Comparison of ENCODE assay signal across 14 cellular contexts in the genomic region with DNA sequence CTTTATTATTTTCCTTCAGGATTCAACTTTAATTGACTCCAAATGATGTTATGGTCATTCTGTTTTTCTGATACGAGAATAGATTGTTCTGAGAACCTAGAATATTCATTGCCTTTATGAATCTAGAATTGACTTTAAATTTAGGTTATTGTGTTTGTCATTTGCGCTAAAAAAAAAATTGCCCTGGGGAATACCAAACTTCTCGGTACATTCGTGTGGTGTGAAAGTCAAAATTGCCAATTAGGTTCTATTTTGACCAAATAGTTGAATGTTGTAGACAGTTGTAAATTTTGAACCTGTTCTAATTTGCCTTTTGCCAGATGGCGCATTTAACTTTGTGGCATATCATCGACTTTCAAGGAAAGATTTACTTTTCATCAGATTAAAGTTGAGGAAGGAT. TPM values are rescaled to one million over a fixed set of nuclear protein-coding genes. Genes with fewer than 3 reads are reported as not detected.
DNase-seq lines count a peak whose midpoint lies in the region; ATAC-seq, FAIRE-seq and TF ChIP-seq lines count a peak whose summit lies in the region.
"Had no signal": no experiment of that assay in that cellular context is flagged by ENCODE, and none has a peak within 500 bp of the region (broad histone marks: within the 10 kb centered on the region; RNA-seq: fewer than 3 reads in every experiment).

No MANE protein-coding gene starts in this region.

- intact Hi-C loops in GM12878 (cut with micrococcal nuclease; ENCODE audit: unreplicated experiment) = no loop called here

- in situ Hi-C loops in HAP-1 (cut with MboI; ENCODE audit: low sequenced_read_pairs) = no loop called here
- in situ Hi-C loops in GM12878 (cut with MboI) = no loop called here

- no peak for FAIRE-seq in GM12878 (lab: Jason Lieb, UNC)
- FAIRE-seq: urothelium cell line had no signal

- TF ChIP-seq EP300 in GM12878 (IDR thresholded peaks at IDR 0.05; ENCODE audit: borderline replicate concordance in 1 of 2, control insufficient read depth in 1 of 2, low read depth in 2 of 2, low read length in 2 of 2) = no peak

- CTCF ChIA-PET in GM12878 (lab: Yijun Ruan, JAX) = interaction anchor here (1.0 to 2.9 kb wide), 6 partner anchors 10 to 201 kb away, joined by 3 to 15 read pairs (median 3); partner anchors contain the start of gene ACAT2

- H3K4me1 ChIP-seq in BLaER1 treated with 17β-estradiol and CSF1 and Interleukin-3, amounts not matched to agents 10 nM and 100 nM = peaks cover 20 to 65% (median 34%) of the 10 kb centered on the region in 10 experiments; a peak in 19 of 20 replicates
- H3K4me1 ChIP-seq in HAP-1 = peaks cover 16% of the 10 kb centered on the region
- no peaks in the 10 kb centered on the region for H3K4me1 ChIP-seq in GM12878 (ENCODE audit: control insufficient read depth, insufficient read depth, low read length)

- H2AFZ ChIP-seq in GM12878 (ENCODE audit: control insufficient read depth, low read depth, low read length) = no peak overlapping the region

- H3K4me2 ChIP-seq in BLaER1 treated with 17β-estradiol and CSF1 and Interleukin-3, amounts not matched to agents 10 nM and 100 nM = peak overlapping the region; percentile 75 to 97 (median 88)
- peak overlapping the region; percentile 32 for H3K4me2 ChIP-seq in GM12878 (ENCODE audit: control insufficient read depth, insufficient read depth)

- peaks cover 70 to 79% (median 77%) of the 10 kb centered on the region in 11 experiments for H4K20me1 ChIP-seq in BLaER1 treated with 17β-estradiol and CSF1 and Interleukin-3, amounts not matched to agents 10 nM and 100 nM
- no peaks in the 10 kb centered on the region for H4K20me1 ChIP-seq in GM12878 (ENCODE audit: control insufficient read depth, insufficient read depth)

- H3K4me3 Mint-ChIP-seq in natural killer cell treated with Interleukin-12 subunit alpha and Interleukin-12 subunit beta and Interleukin-15 and Interleukin-18, amount 100 ng/mL, for 72 hours = peak overlapping the region; percentile 94

- H3K36me3 Mint-ChIP-seq in natural killer cell treated with Interleukin-12 subunit alpha and Interleukin-12 subunit beta and Interleukin-15 and Interleukin-18, amount 100 ng/mL, for 72 hours = peaks cover 8% of the 10 kb centered on the region

- no TSS peak for BruUV-seq in GM12878 (replicated peaks; lab: Mats Ljungman, UMichigan)

- SMC1A ChIA-PET in GM12878 (lab: Charles Lee; ENCODE audit: uncharacterized antibody, unreplicated experiment) = interaction anchor here (1.0 to 11.1 kb wide), 8 partner anchors 7 to 121 kb away, joined by 4 to 108 read pairs (median 8); partner anchors contain the start of genes ACAT2, MRPL18, SOD2 and TCP1

- peak overlapping the region; percentile 90 to 99 (median 94); a peak in 18 of 20 replicates for H3K4me3 ChIP-seq in BLaER1 treated with 17β-estradiol and CSF1 and Interleukin-3, amounts not matched to agents 10 nM and 100 nM
- H3K4me3 ChIP-seq in HAP-1 (peak overlapping the region; percentile 95; the same call in 1 of the 2 replicates), GM12878 (peak overlapping the region; percentile 81)

- TF ChIP-seq RAD21 in GM12878 (IDR thresholded peaks at IDR 0.05; ENCODE audit: insufficient read depth, low read depth, low read length) = no peak

- no peaks in the 10 kb centered on the region for H3K27me3 ChIP-seq in BLaER1 treated with 17β-estradiol and CSF1 and Interleukin-3, amounts not matched to agents 10 nM and 100 nM
- no peaks in the 10 kb centered on the region for H3K27me3 ChIP-seq in HAP-1 (ENCODE audit: low read depth)
- no peaks in the 10 kb centered on the region for H3K27me3 ChIP-seq in GM12878 (replicated peaks in 1 of 2; ENCODE audit: control insufficient read depth in 2 of 2, insufficient read depth in 2 of 2, low read length in 1 of 2)
- H3K27me3 ChIP-seq: adrenal gland had no signal

- peaks cover 25 to 55% (median 42%) of the 10 kb centered on the region in 11 experiments; a peak in 19 of 22 replicates for H3K36me3 ChIP-seq in BLaER1 treated with 17β-estradiol and CSF1 and Interleukin-3, amounts not matched to agents 10 nM and 100 nM
- H3K36me3 ChIP-seq in HAP-1 (replicated peaks) (peaks cover 18% of the 10 kb centered on the region), GM12878 (ENCODE audit: control insufficient read depth in 2 of 2, insufficient read depth in 2 of 2, low read length in 1 of 2) (no peaks in the 10 kb centered on the region; a peak in 1 of 4 replicates)
- H3K36me3 ChIP-seq: adrenal gland had no signal

- no peak for TF ChIP-seq CTCF in GM12878 (IDR thresholded peaks at IDR 0.05 in 2 of 3, conservative IDR thresholded peaks at IDR 0.05 in 1 of 3; ENCODE audit: control insufficient read depth in 2 of 3, extremely low read depth in 1 of 3, insufficient read depth in 1 of 3, low read depth in 3 of 3, low read length in 3 of 3)

- DNase-seq in HAP-1 (ENCODE audit: low spot score in 2 of 2) (no peak), GM12878 (ENCODE audit: low read depth, low spot score) (no peak), SKM-1 (lab: John Stamatoyannopoulos, UW; ENCODE audit: unreplicated experiment) (no peak), NCI-H510A (lab: John Stamatoyannopoulos, UW) (no peak), activated gamma-delta T cell treated with Interleukin-2 at 50 U/mL for 16 hours (no peak), nucleus accumbens (lab: John Stamatoyannopoulos, UW) (no peak)
- DNase-seq in natural killer cell treated with Interleukin-12 subunit alpha and Interleukin-12 subunit beta and Interleukin-15 and Interleukin-18, amount 100 ng/mL, for 72 hours (ENCODE audit: low spot score) = no peak
- DNase-seq: DMS53; NCI-H510A treated with DMSO at 0.1 percent for 48 hours; stimulated activated CD4-positive, alpha-beta T cell treated with anti-CD3 and anti-CD28 coated beads, Interleukin-4, amount 100 ng/mL, for 4 hours; T1000 had no signal

- peaks cover 98% of the 10 kb centered on the region for H3K79me2 ChIP-seq in GM12878 (ENCODE audit: control insufficient read depth, insufficient read depth, low read length)

- no peak for ATAC-seq in GM12878
- no peak for ATAC-seq in natural killer cell treated with Interleukin-12 subunit alpha and Interleukin-12 subunit beta and Interleukin-15 and Interleukin-18, amount 100 ng/mL, for 72 hours

- RAD21 ChIA-PET in GM12878 (lab: Charles Lee; ENCODE audit: unreplicated experiment) = interaction anchor here (1.2 to 5.1 kb wide), 4 partner anchors 31 to 199 kb away, joined by 4 to 52 read pairs (median 8); partner anchors contain the start of genes ACAT2, MRPL18 and TCP1

- no peaks in the 10 kb centered on the region for H3K9me3 Mint-ChIP-seq in natural killer cell treated with Interleukin-12 subunit alpha and Interleukin-12 subunit beta and Interleukin-15 and Interleukin-18, amount 100 ng/mL, for 72 hours

- POLR2A ChIA-PET in GM12878 (lab: Charles Lee) = interaction anchor here (0.7 to 6.8 kb wide), 5 partner anchors 31 to 249 kb away, joined by 3 to 85 read pairs (median 7); partner anchors contain the start of genes ACAT2, MRPL18 and TCP1

- no peak for TF ChIP-seq POLR2A in GM12878 (IDR thresholded peaks at IDR 0.05; ENCODE audit: low read depth, low read length)

- H3K9ac ChIP-seq in BLaER1 treated with 17β-estradiol and CSF1 and Interleukin-3, amounts not matched to agents 10 nM and 100 nM = peak overlapping the region; percentile 98 to 100 (median 100); a peak in 13 of 22 replicates
- H3K9ac ChIP-seq in GM12878 (ENCODE audit: control insufficient read depth, insufficient read depth, low read length) = peak overlapping the region; percentile 94

- no peaks in the 10 kb centered on the region for H3K27me3 Mint-ChIP-seq in natural killer cell treated with Interleukin-12 subunit alpha and Interleukin-12 subunit beta and Interleukin-15 and Interleukin-18, amount 100 ng/mL, for 72 hours

- no peaks in the 10 kb centered on the region for H3K9me3 ChIP-seq in BLaER1 treated with 17β-estradiol and CSF1 and Interleukin-3, amounts not matched to agents 10 nM and 100 nM (replicated peaks in 1 of 11)
- H3K9me3 ChIP-seq in HAP-1 (no peaks in the 10 kb centered on the region), GM12878 (replicated peaks; ENCODE audit: control insufficient read depth, insufficient read depth, low read length) (no peaks in the 10 kb centered on the region)
- H3K9me3 ChIP-seq: adrenal gland had no signal

- WGBS in GM12878 (ENCODE audit: insufficient coverage, insufficient replicate concordance, low lambda C conversion rate, missing lambda C conversion rate) = 8% methylated on average over 6 of the region's 6 CpGs

- peaks cover 41 to 56% of the 10 kb centered on the region in 2 donors for H3K4me1 Mint-ChIP-seq in natural killer cell treated with Interleukin-12 subunit alpha and Interleukin-12 subunit beta and Interleukin-15 and Interleukin-18, amount 100 ng/mL, for 72 hours (ENCODE audit: low read depth in 2 of 2)

- H3K27ac Mint-ChIP-seq in natural killer cell treated with Interleukin-12 subunit alpha and Interleukin-12 subunit beta and Interleukin-15 and Interleukin-18, amount 100 ng/mL, for 72 hours = peak overlapping the region in 1 of 2 donors; percentile 94

- H3K27ac ChIP-seq in BLaER1 treated with 17β-estradiol and CSF1 and Interleukin-3, amounts not matched to agents 10 nM and 100 nM = peak overlapping the region in 5 of 11 experiments; percentile 0 to 98 (median 36); a peak in 5 of 22 replicates
- H3K27ac ChIP-seq in GM12878 (ENCODE audit: control insufficient read depth, insufficient read depth) = peak overlapping the region; percentile 14

RNA-seq across cellular contexts. Expression of gene WTAP, which starts 3.0 kb away (rescaled TPM):
- total RNA-seq in GM12878 (2013; cell fraction: nucleolus; rRNA removed) = 152 and 161 TPM in 2 replicates
- total RNA-seq in GM12878 (2014; rRNA removed) = 65.1 and 74.3 TPM in 2 replicates
- total RNA-seq in GM12878 (2014; rRNA removed; fragmentation: Illumina TruSeq; extraction: Trizol) = 80.8 and 83.8 TPM in 2 replicates
- 73.0 and 79.0 TPM in 2 replicates for total RNA-seq in GM12878 (2021)
- polyA plus RNA-seq in GM12878 (2011; ENCODE audit: low read depth) = 48.7 TPM
- 38.7 and 52.9 TPM in 2 replicates for polyA plus RNA-seq in GM12878 (2011; rRNA removed)
- 19.7 and 25.0 TPM in 2 replicates for polyA plus RNA-seq in GM12878 (2011; cell fraction: cytosol; rRNA removed)
- 25.7 and 27.7 TPM in 2 replicates for polyA plus RNA-seq in GM12878 (2011; cell fraction: nucleus; rRNA removed)
- 59.1 and 59.4 TPM in 2 replicates for polyA plus RNA-seq in GM12878 (2012)
- polyA plus RNA-seq in GM12878 (2014; fragmentation: Illumina TruSeq; extraction: Trizol) = 90.2 and 105 TPM in 2 replicates
- 100 to 1,000 TPM; 102 to 132 TPM for polyA plus RNA-seq in GM12878 (2014; fragmentation: Nextera tagmentation; extraction: Ambion mirVana)
- 46.7 and 52.0 TPM in 2 replicates for polyA plus RNA-seq in GM12878 (2014; rRNA removed)
- 10 to 100 TPM; 82.3 to 95.7 TPM for polyA plus RNA-seq in GM12878 (2016; fragmentation: Nextera tagmentation; extraction: Ambion mirVana)
- polyA minus RNA-seq in GM12878 (2011; rRNA and poly(A)+ RNA removed) = 51.0 and 64.1 TPM in 2 replicates
- 21.7 and 23.9 TPM in 2 replicates for polyA minus RNA-seq in GM12878 (2011; cell fraction: cytosol; rRNA and poly(A)+ RNA removed)
- polyA minus RNA-seq in GM12878 (2011; cell fraction: nucleus; rRNA and poly(A)+ RNA removed) = 34.9 and 60.9 TPM in 2 replicates
- total RNA-seq in natural killer cell treated with Interleukin-12 subunit alpha and Interleukin-12 subunit beta and Interleukin-15 and Interleukin-18, amount 100 ng/mL, for 72 hours = 100 to 1,000 TPM in 1 of 2 donors, 10 to 100 TPM in 1; 98.4 to 106 TPM

RNA-seq across cellular contexts. Expression of gene ACAT2, which starts 31.6 kb away (rescaled TPM):
- total RNA-seq in GM12878 (2013; cell fraction: nucleolus; rRNA removed) = 37.0 and 39.7 TPM in 2 replicates
- total RNA-seq in GM12878 (2014; rRNA removed) = 87.9 and 93.3 TPM in 2 replicates
- 116 and 119 TPM in 2 replicates for total RNA-seq in GM12878 (2014; rRNA removed; fragmentation: Illumina TruSeq; extraction: Trizol)
- total RNA-seq in GM12878 (2021) = 128 and 139 TPM in 2 replicates
- 47.7 TPM for polyA plus RNA-seq in GM12878 (2011; ENCODE audit: low read depth)
- 227 and 257 TPM in 2 replicates for polyA plus RNA-seq in GM12878 (2011; rRNA removed)
- 105 and 107 TPM in 2 replicates for polyA plus RNA-seq in GM12878 (2011; cell fraction: cytosol; rRNA removed)
- polyA plus RNA-seq in GM12878 (2011; cell fraction: nucleus; rRNA removed) = 68.8 and 81.2 TPM in 2 replicates
- polyA plus RNA-seq in GM12878 (2012) = 55.3 and 81.1 TPM in 2 replicates
- polyA plus RNA-seq in GM12878 (2014; fragmentation: Illumina TruSeq; extraction: Trizol) = 98.9 and 134 TPM in 2 replicates
- polyA plus RNA-seq in GM12878 (2014; fragmentation: Nextera tagmentation; extraction: Ambion mirVana) = 100 to 1,000 TPM; 249 to 257 TPM
- 93.4 and 105 TPM in 2 replicates for polyA plus RNA-seq in GM12878 (2014; rRNA removed)
- polyA plus RNA-seq in GM12878 (2016; fragmentation: Nextera tagmentation; extraction: Ambion mirVana) = 100 to 1,000 TPM; 137 to 150 TPM
- 113 and 140 TPM in 2 replicates for polyA minus RNA-seq in GM12878 (2011; rRNA and poly(A)+ RNA removed)
- polyA minus RNA-seq in GM12878 (2011; cell fraction: cytosol; rRNA and poly(A)+ RNA removed) = 29.1 and 45.0 TPM in 2 replicates
- polyA minus RNA-seq in GM12878 (2011; cell fraction: nucleus; rRNA and poly(A)+ RNA removed) = 39.4 and 46.5 TPM in 2 replicates
- 10 to 100 TPM; 70.0 to 88.7 TPM for total RNA-seq in natural killer cell treated with Interleukin-12 subunit alpha and Interleukin-12 subunit beta and Interleukin-15 and Interleukin-18, amount 100 ng/mL, for 72 hours

RNA-seq across cellular contexts. Expression of gene SOD2, which starts 37.2 kb away (rescaled TPM):
- total RNA-seq in GM12878 (2013; cell fraction: nucleolus; rRNA removed) = 16.2 and 17.1 TPM in 2 replicates
- total RNA-seq in GM12878 (2014; rRNA removed) = 39.8 and 40.5 TPM in 2 replicates
- 34.4 and 37.8 TPM in 2 replicates for total RNA-seq in GM12878 (2014; rRNA removed; fragmentation: Illumina TruSeq; extraction: Trizol)
- 46.4 and 50.5 TPM in 2 replicates for total RNA-seq in GM12878 (2021)
- polyA plus RNA-seq in GM12878 (2011; ENCODE audit: low read depth) = 21.0 TPM
- polyA plus RNA-seq in GM12878 (2011; rRNA removed) = 42.3 and 43.8 TPM in 2 replicates
- polyA plus RNA-seq in GM12878 (2011; cell fraction: cytosol; rRNA removed) = 35.0 and 38.5 TPM in 2 replicates
- 15.0 and 18.2 TPM in 2 replicates for polyA plus RNA-seq in GM12878 (2011; cell fraction: nucleus; rRNA removed)
- 26.9 and 27.8 TPM in 2 replicates for polyA plus RNA-seq in GM12878 (2012)
- polyA plus RNA-seq in GM12878 (2014; fragmentation: Illumina TruSeq; extraction: Trizol) = 33.3 and 44.2 TPM in 2 replicates
- 10 to 100 TPM; 12.1 to 20.9 TPM for polyA plus RNA-seq in GM12878 (2014; fragmentation: Nextera tagmentation; extraction: Ambion mirVana)
- polyA plus RNA-seq in GM12878 (2014; rRNA removed) = 36.2 and 37.7 TPM in 2 replicates
- polyA plus RNA-seq in GM12878 (2016; fragmentation: Nextera tagmentation; extraction: Ambion mirVana) = 10 to 100 TPM; 48.6 to 55.8 TPM
- 37.2 and 48.3 TPM in 2 replicates for polyA minus RNA-seq in GM12878 (2011; rRNA and poly(A)+ RNA removed)
- polyA minus RNA-seq in GM12878 (2011; cell fraction: cytosol; rRNA and poly(A)+ RNA removed) = 14.0 and 19.4 TPM in 2 replicates
- polyA minus RNA-seq in GM12878 (2011; cell fraction: nucleus; rRNA and poly(A)+ RNA removed) = 6.9 and 11.0 TPM in 2 replicates
- 100 to 1,000 TPM; 232 to 842 TPM for total RNA-seq in natural killer cell treated with Interleukin-12 subunit alpha and Interleukin-12 subunit beta and Interleukin-15 and Interleukin-18, amount 100 ng/mL, for 72 hours

RNA-seq across cellular contexts. Expression of gene TCP1, which starts 59.1 kb away (rescaled TPM):
- 171 and 186 TPM in 2 replicates for total RNA-seq in GM12878 (2013; cell fraction: nucleolus; rRNA removed)
- total RNA-seq in GM12878 (2014; rRNA removed) (347 and 350 TPM in 2 replicates), GM12878 (2014; rRNA removed; fragmentation: Illumina TruSeq; extraction: Trizol) (329 and 350 TPM in 2 replicates), GM12878 (2021) (306 and 317 TPM in 2 replicates)
- polyA plus RNA-seq in GM12878 (2011; ENCODE audit: low read depth) = 136 TPM
- polyA plus RNA-seq in GM12878 (2011; rRNA removed) (133 and 194 TPM in 2 replicates), GM12878 (2014; fragmentation: Illumina TruSeq; extraction: Trizol) (294 and 401 TPM in 2 replicates), GM12878 (2014; fragmentation: Nextera tagmentation; extraction: Ambion mirVana) (100 to 1,000 TPM; 201 to 241 TPM), GM12878 (2014; rRNA removed) (170 and 172 TPM in 2 replicates), GM12878 (2016; fragmentation: Nextera tagmentation; extraction: Ambion mirVana) (100 to 1,000 TPM; 452 to 457 TPM)
- polyA plus RNA-seq in GM12878 (2011; cell fraction: cytosol; rRNA removed) = 104 and 110 TPM in 2 replicates
- 182 and 230 TPM in 2 replicates for polyA plus RNA-seq in GM12878 (2011; cell fraction: nucleus; rRNA removed)
- polyA plus RNA-seq in GM12878 (2012) = 168 and 174 TPM in 2 replicates
- polyA minus RNA-seq in GM12878 (2011; rRNA and poly(A)+ RNA removed) = 148 and 226 TPM in 2 replicates
- polyA minus RNA-seq in GM12878 (2011; cell fraction: cytosol; rRNA and poly(A)+ RNA removed) = 166 and 180 TPM in 2 replicates
- 125 and 214 TPM in 2 replicates for polyA minus RNA-seq in GM12878 (2011; cell fraction: nucleus; rRNA and poly(A)+ RNA removed)
- total RNA-seq in natural killer cell treated with Interleukin-12 subunit alpha and Interleukin-12 subunit beta and Interleukin-15 and Interleukin-18, amount 100 ng/mL, for 72 hours = 100 to 1,000 TPM; 360 to 498 TPM

RNA-seq across cellular contexts. Expression of gene MRPL18, which starts 60.0 kb away (rescaled TPM):
- total RNA-seq in GM12878 (2013; cell fraction: nucleolus; rRNA removed) = 7.2 and 7.7 TPM in 2 replicates
- total RNA-seq in GM12878 (2014; rRNA removed) (98.6 and 104 TPM in 2 replicates), GM12878 (2014; rRNA removed; fragmentation: Illumina TruSeq; extraction: Trizol) (81.9 and 82.3 TPM in 2 replicates), GM12878 (2021) (68.5 and 69.3 TPM in 2 replicates)
- 27.6 TPM for polyA plus RNA-seq in GM12878 (2011; ENCODE audit: low read depth)
- polyA plus RNA-seq in GM12878 (2011; rRNA removed) (108 and 128 TPM in 2 replicates), GM12878 (2014; fragmentation: Illumina TruSeq; extraction: Trizol) (78.8 and 80.0 TPM in 2 replicates), GM12878 (2014; fragmentation: Nextera tagmentation; extraction: Ambion mirVana) (100 to 1,000 TPM; 148 to 203 TPM), GM12878 (2014; rRNA removed) (106 and 124 TPM in 2 replicates), GM12878 (2016; fragmentation: Nextera tagmentation; extraction: Ambion mirVana) (100 to 1,000 TPM; 174 to 177 TPM)
- 71.8 and 90.7 TPM in 2 replicates for polyA plus RNA-seq in GM12878 (2011; cell fraction: cytosol; rRNA removed)
- 56.8 and 59.3 TPM in 2 replicates for polyA plus RNA-seq in GM12878 (2011; cell fraction: nucleus; rRNA removed)
- polyA plus RNA-seq in GM12878 (2012) = 46.6 and 58.0 TPM in 2 replicates
- polyA minus RNA-seq in GM12878 (2011; rRNA and poly(A)+ RNA removed) = 33.0 and 37.8 TPM in 2 replicates
- polyA minus RNA-seq in GM12878 (2011; cell fraction: cytosol; rRNA and poly(A)+ RNA removed) = 12.4 and 18.0 TPM in 2 replicates
- 11.7 and 14.4 TPM in 2 replicates for polyA minus RNA-seq in GM12878 (2011; cell fraction: nucleus; rRNA and poly(A)+ RNA removed)
- total RNA-seq in natural killer cell treated with Interleukin-12 subunit alpha and Interleukin-12 subunit beta and Interleukin-15 and Interleukin-18, amount 100 ng/mL, for 72 hours = 10 to 100 TPM; 65.8 to 82.4 TPM

Comparison
In these comparisons a context has a peak if more than half of its experiments do, and no peak if none do; other contexts are left out.
1. RNA of gene SOD2, which starts 37.2 kb away (total RNA-seq): 232 to 842 TPM in natural killer cell treated with Interleukin-12 subunit alpha and Interleukin-12 subunit beta and Interleukin-15 and Interleukin-18, amount 100 ng/mL, for 72 hours; 16.2 to 50.5 TPM in GM12878; every median in the first group is over 4 times any median in the second.
2. Peak in every context shown above with its lines, with median percentiles within 50 percentile points of each other: H3K4me3 ChIP-seq.